Comparison of ENCODE assay signal across 9 cellular contexts in genomic region chr7:122528879-122529481, GRCh38.
DNase-seq lines count a peak whose midpoint lies in the region; ATAC-seq and TF ChIP-seq lines count a peak whose summit lies in the region.
"Had no signal": no experiment of that assay in that cellular context is flagged by ENCODE, and none has a peak within 500 bp of the region (broad histone marks: within the 10 kb centered on the region; RNA-seq: fewer than 3 reads in every experiment).

No MANE protein-coding gene starts in this region.

- H3K23ac ChIP-seq in H9 (ENCODE audit: insufficient read length, low read depth, low read length) = no peak overlapping the region

- no peak overlapping the region for H3K56ac ChIP-seq in H9 (ENCODE audit: insufficient read length, low read depth, low read length)

- H2BK120ac ChIP-seq in H9 (ENCODE audit: low read depth, low read length, poor library complexity, severe bottlenecking) = no peak overlapping the region

- H3K4me3 ChIP-seq in CD4-positive, alpha-beta memory T cell (ENCODE audit: low read length in 2 of 2) = no peak overlapping the region
- H3K4me3 ChIP-seq: HAP-1 had no signal

- no peak overlapping the region for H2AFZ ChIP-seq in H9 (ENCODE audit: low read length)

- H3K4me1 ChIP-seq in H9 (ENCODE audit: insufficient read depth, low read length) = no peaks in the 10 kb centered on the region; the same call in 1 of the 2 replicates
- no peaks in the 10 kb centered on the region for H3K4me1 ChIP-seq in CD4-positive, alpha-beta memory T cell (ENCODE audit: insufficient read depth, low read length)
- H3K4me1 ChIP-seq: HAP-1 had no signal

- H3K27ac ChIP-seq in H9 (ENCODE audit: insufficient read length, low read depth, low read length) = no peak overlapping the region
- H3K27ac ChIP-seq in CD4-positive, alpha-beta memory T cell (ENCODE audit: low read depth, low read length) = no peak overlapping the region

- H3K4me3 Mint-ChIP-seq in H9 = no peak overlapping the region
- no peak overlapping the region for H3K4me3 Mint-ChIP-seq in neural crest cell
- H3K4me3 Mint-ChIP-seq in CD4-positive, alpha-beta memory T cell = no peak overlapping the region

- H3K79me2 ChIP-seq in H9 (ENCODE audit: insufficient read depth, low read length) = no peaks in the 10 kb centered on the region

- H3K14ac ChIP-seq in H9 (ENCODE audit: insufficient read depth, low read length) = no peak overlapping the region

- no peak overlapping the region for H2BK15ac ChIP-seq in H9 (ENCODE audit: low read depth, low read length)

- H2BK20ac ChIP-seq in H9 (ENCODE audit: low read depth, low read length, poor library complexity, severe bottlenecking) = no peak overlapping the region

- no peak overlapping the region for H3K18ac ChIP-seq in H9 (ENCODE audit: insufficient read length, low read depth, low read length)

- H4K91ac ChIP-seq in H9 (ENCODE audit: insufficient read length, low read depth, low read length) = no peak overlapping the region

- TF ChIP-seq CTCF in H9 (conservative IDR thresholded peaks at IDR 0.05) (peak; percentile 81), neural crest cell (conservative IDR thresholded peaks at IDR 0.05) (peak; percentile 85)

- H2BK5ac ChIP-seq in H9 (ENCODE audit: insufficient read length, low read length) = no peak overlapping the region

- intact Hi-C loops in CD4-positive, alpha-beta memory T cell (cut with micrococcal nuclease) = loop anchor here (5.0 kb wide), 1 partner anchor 437 kb away; no protein-coding TSS in a partner anchor

- no peak overlapping the region for H3K9ac ChIP-seq in H9 (ENCODE audit: extremely low read depth, insufficient read length, low read length)

- POLR2A ChIA-PET in CD4-positive, alpha-beta memory T cell (lab: Charles Lee; ENCODE audit: partially characterized antibody) = no interaction called here

- CTCF ChIA-PET in CD4-positive, alpha-beta memory T cell (lab: Charles Lee; ENCODE audit: partially characterized antibody) = interaction anchor here (1.0 kb wide), 1 partner anchor 436 kb away, joined by 3 read pairs; no protein-coding TSS in a partner anchor

- H3K9me3 Mint-ChIP-seq in H9 (no peaks in the 10 kb centered on the region), neural crest cell (no peaks in the 10 kb centered on the region)
- H3K9me3 Mint-ChIP-seq in CD4-positive, alpha-beta memory T cell = peaks cover 0 to 4% (median 0%) of the 10 kb centered on the region in 8 donors

- H3K4ac ChIP-seq in H9 (ENCODE audit: low read depth, low read length) = no peak overlapping the region

- H2BK12ac ChIP-seq in H9 (ENCODE audit: insufficient read length, low read depth, low read length) = no peak overlapping the region

- DNase-seq in AG20443 (ENCODE audit: low spot score) (peak; percentile 22), H9 (no peak), NCI-H748 treated with DMSO at 0.1 percent for 48 hours (lab: John Stamatoyannopoulos, UW) (peak; percentile 73), dermis microvascular lymphatic vessel endothelial cell (ENCODE audit: low read depth in 2 of 2) (peak; percentile 40 to 63), neural crest cell (ENCODE audit: low read depth, low spot score) (no peak), HuH-7 (ENCODE audit: low spot score) (no peak)
- no peak for DNase-seq in CD4-positive, alpha-beta memory T cell

- no peaks in the 10 kb centered on the region for H4K20me1 ChIP-seq in H9 (ENCODE audit: control insufficient read depth, insufficient read depth, insufficient read length)

- no peak overlapping the region for H3K4me2 ChIP-seq in H9 (ENCODE audit: insufficient read depth, insufficient read length, low read length)

- no peak for ATAC-seq in HG02610 (IDR thresholded peaks at IDR 0.05; ENCODE audit: unreplicated experiment)

- no peaks in the 10 kb centered on the region for H3K27me3 ChIP-seq in H9 (ENCODE audit: insufficient read depth, low read length)
- no peaks in the 10 kb centered on the region for H3K27me3 ChIP-seq in CD4-positive, alpha-beta memory T cell (ENCODE audit: insufficient read depth, low read length)

- no peak overlapping the region for H3T11ph ChIP-seq in H9 (ENCODE audit: low read length)

- no peaks in the 10 kb centered on the region for H3K79me1 ChIP-seq in H9 (ENCODE audit: insufficient read depth, low read depth, low read length, poor library complexity, severe bottlenecking)

- no peak overlapping the region for H4K8ac ChIP-seq in H9 (replicated peaks; ENCODE audit: insufficient read length, low read depth, low read length)

- H2AK5ac ChIP-seq in H9 (ENCODE audit: insufficient read length, low read length) = no peak overlapping the region

- H3K36me3 Mint-ChIP-seq in H9 (ENCODE audit: insufficient read depth in 1 of 3, low read depth in 3 of 3) (peaks cover 0 to 5% (median 3%) of the 10 kb centered on the region in 3 experiments; a peak in 4 of 7 replicates), neural crest cell (ENCODE audit: low read depth) (no peaks in the 10 kb centered on the region)
- no peaks in the 10 kb centered on the region for H3K36me3 Mint-ChIP-seq in CD4-positive, alpha-beta memory T cell

- H3K23me2 ChIP-seq in H9 (ENCODE audit: insufficient read length, low read depth, low read length, poor library complexity, severe bottlenecking) = no peaks in the 10 kb centered on the region

- H3K27me3 Mint-ChIP-seq in H9 (ENCODE audit: low read depth) (no peaks in the 10 kb centered on the region), neural crest cell (ENCODE audit: low read depth) (peaks cover 23% of the 10 kb centered on the region)
- H3K27me3 Mint-ChIP-seq in CD4-positive, alpha-beta memory T cell = no peaks in the 10 kb centered on the region

- H3K9me3 ChIP-seq in H9 (ENCODE audit: control insufficient read depth, low read depth, low read length) = no peaks in the 10 kb centered on the region
- H3K9me3 ChIP-seq in CD4-positive, alpha-beta memory T cell (ENCODE audit: control insufficient read depth in 1 of 2, low read length in 2 of 2) = no peaks in the 10 kb centered on the region
- H3K9me3 ChIP-seq: HAP-1 had no signal

- no peaks in the 10 kb centered on the region for H3K36me3 ChIP-seq in CD4-positive, alpha-beta memory T cell (ENCODE audit: insufficient read depth, low read length)
- H3K36me3 ChIP-seq: HAP-1 had no signal

- H4K5ac ChIP-seq in H9 (ENCODE audit: insufficient read length, low read depth, low read length) = no peak overlapping the region

- H3K27ac Mint-ChIP-seq in H9 (no peak overlapping the region), neural crest cell (ENCODE audit: unreplicated experiment) (no peak overlapping the region)
- no peak overlapping the region for H3K27ac Mint-ChIP-seq in CD4-positive, alpha-beta memory T cell

- WGBS in H9 (ENCODE audit: extremely low coverage, insufficient read length, low lambda C conversion rate) = no CpG with 5 or more reads among the region's 3 CpGs

- H3K4me1 Mint-ChIP-seq in H9 (peaks cover 26 to 29% of the 10 kb centered on the region in 2 experiments), neural crest cell (no peaks in the 10 kb centered on the region)
- H3K4me1 Mint-ChIP-seq in CD4-positive, alpha-beta memory T cell = no peaks in the 10 kb centered on the region

Comparison
In these comparisons a context has a peak if more than half of its experiments do, and no peak if none do; other contexts are left out.
1. DNase-seq: peak in AG20443 (single experiment), NCI-H748 treated with DMSO at 0.1 percent for 48 hours (single experiment) and dermis microvascular lymphatic vessel endothelial cell (2 of 2); none in H9 (single experiment), neural crest cell (single experiment), CD4-positive, alpha-beta memory T cell (0 of 5) and HuH-7 (single experiment).